In the genomic region with DNA sequence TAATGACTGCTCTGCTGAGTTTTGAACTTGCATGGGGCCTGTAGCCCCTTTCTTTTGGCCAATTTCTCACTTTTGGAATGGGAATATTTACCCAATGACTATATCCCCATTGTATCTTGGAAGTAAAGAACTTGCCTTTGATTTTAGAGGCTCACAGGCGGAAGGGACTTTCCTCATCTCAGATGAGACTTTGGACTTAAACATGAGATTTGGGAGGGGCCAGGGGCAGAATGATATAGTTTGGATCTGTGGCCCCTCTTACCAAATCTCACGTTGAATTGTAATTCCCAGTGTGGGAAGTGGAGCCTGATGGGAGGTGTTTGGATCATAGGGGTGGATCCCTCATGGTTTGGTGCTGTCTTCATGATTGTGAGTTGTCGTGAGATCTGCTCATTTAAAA, we compare ENCODE assay signal across 34 cellular contexts. TPM values are rescaled to one million over a fixed set of nuclear protein-coding genes. Genes with fewer than 3 reads are reported as not detected.
"Had no signal": no experiment of that assay in that cellular context is flagged by ENCODE, and none has a peak within 500 bp of the region (broad histone marks: within the 10 kb centered on the region; RNA-seq: fewer than 3 reads in every experiment).

No MANE protein-coding gene starts in this region.

- H3K9me3 ChIP-seq: adrenal gland had no signal

- H3K4me1 ChIP-seq: adrenal gland, breast epithelium had no signal

- H3K9me3 Mint-ChIP-seq: activated CD4-positive, alpha-beta T cell treated with anti-CD3 and anti-CD28 coated beads, Interleukin-2, amount 10 ng/mL, durations not matched to agents 24 days and 14 days; activated naive CD4-positive, alpha-beta T cell treated with anti-CD3 and anti-CD28 coated beads, Interleukin-2, amount 50 U/mL, for 24 hours had no signal

- H3K27ac Mint-ChIP-seq: activated CD4-positive, alpha-beta memory T cell treated with anti-CD3 and anti-CD28 coated beads for 36 hours; activated CD4-positive, alpha-beta T cell treated with anti-CD3 and anti-CD28 coated beads for 36 hours; activated CD4-positive, alpha-beta T cell treated with anti-CD3 and anti-CD28 coated beads, Interleukin-2, amount 10 ng/mL, durations not matched to agents 24 days and 14 days; activated CD8-positive, alpha-beta memory T cell treated with anti-CD3 and anti-CD28 coated beads, Interleukin-2, amount 10 ng/mL, durations not matched to agents 7 days and 5 days; activated CD8-positive, alpha-beta T cell treated with anti-CD3 and anti-CD28 coated beads, Interleukin-2, amount 10 ng/mL, durations not matched to agents 7 days and 5 days; activated naive CD4-positive, alpha-beta T cell treated with anti-CD3 and anti-CD28 coated beads for 36 hours; activated naive CD4-positive, alpha-beta T cell treated with anti-CD3 and anti-CD28 coated beads, Interleukin-2, amount 50 U/mL, for 24 hours; activated naive CD8-positive, alpha-beta T cell treated with anti-CD3 and anti-CD28 coated beads for 36 hours; activated naive CD8-positive, alpha-beta T cell treated with anti-CD3 and anti-CD28 coated beads, Interleukin-2, amount 50 U/mL, for 24 hours; activated T-helper 1 cell treated with anti-CD3 and anti-CD28 coated beads, Interleukin-12 subunit alpha, Interleukin-12 subunit beta, Interleukin-2, Interleukin-4 antibody, amounts not matched to agents 30 ng/mL and 10 ng/mL and 1 ng/mL, durations not matched to agents 14 hours and 24 hours and 36 hours; activated T-helper 2 cell treated with anti-CD3 and anti-CD28 coated beads, Interferon-gamma antibody, Interleukin-2, Interleukin-4, amounts not matched to agents 10 μg/mL and 5 μg/mL and 100 μg/mL, durations not matched to agents 14 hours and 24 hours and 36 hours; brain; effector memory CD8-positive, alpha-beta T cell had no signal

- DNase-seq: activated CD4-positive, alpha-beta memory T cell treated with anti-CD3 and anti-CD28 coated beads for 36 hours; activated CD4-positive, alpha-beta T cell treated with anti-CD3 and anti-CD28 coated beads for 36 hours; activated CD4-positive, alpha-beta T cell treated with anti-CD3 and anti-CD28 coated beads, Interleukin-2, amount 10 ng/mL, durations not matched to agents 24 days and 14 days; activated CD4-positive, CD25-positive, alpha-beta regulatory T cell; activated CD4-positive, CD25-positive, alpha-beta regulatory T cell treated with anti-CD3 and anti-CD28 coated beads, Interleukin-2, amount 50 U/mL, for 72 hours; activated CD8-positive, alpha-beta memory T cell treated with anti-CD3 and anti-CD28 coated beads, Interleukin-2, amount 10 ng/mL, durations not matched to agents 7 days and 5 days; activated CD8-positive, alpha-beta memory T cell treated with anti-CD3 and anti-CD28 coated beads, Interleukin-2, amount 50 U/mL, for 4 hours; activated CD8-positive, alpha-beta T cell treated with anti-CD3 and anti-CD28 coated beads, Interleukin-2, amount 10 ng/mL, durations not matched to agents 7 days and 5 days; activated effector memory CD4-positive, alpha-beta T cell treated with anti-CD3 and anti-CD28 coated beads, Interleukin-2, amount 50 U/mL, for 16 hours; activated naive CD4-positive, alpha-beta T cell treated with anti-CD3 and anti-CD28 coated beads for 36 hours; activated naive CD8-positive, alpha-beta T cell treated with anti-CD3 and anti-CD28 coated beads for 36 hours; activated naive CD8-positive, alpha-beta T cell treated with anti-CD3 and anti-CD28 coated beads, Interleukin-2, amount 50 U/mL, for 24 hours; activated T-cell treated with anti-CD3 and anti-CD28 coated beads, Interleukin-2, amount 50 U/mL, for 1 hour; activated T-cell treated with anti-CD3 and anti-CD28 coated beads, Interleukin-2, amount 50 U/mL, for 48 hours; amygdala; aorta; cortex of kidney; dermis blood vessel endothelial cell; effector CD4-positive, alpha-beta T cell; effector memory CD8-positive, alpha-beta T cell; foreskin fibroblast; head of caudate nucleus; T-helper 2 cell had no signal

- H3K27ac ChIP-seq: adrenal gland, breast epithelium, epithelial cell of prostate had no signal

- FAIRE-seq: endometrium, endothelial cell of umbilical vein, frontal cortex had no signal

- H3K4me3 Mint-ChIP-seq: activated CD4-positive, alpha-beta memory T cell treated with anti-CD3 and anti-CD28 coated beads for 36 hours; activated CD4-positive, alpha-beta T cell treated with anti-CD3 and anti-CD28 coated beads for 36 hours; activated CD4-positive, alpha-beta T cell treated with anti-CD3 and anti-CD28 coated beads, Interleukin-2, amount 10 ng/mL, durations not matched to agents 24 days and 14 days; activated CD8-positive, alpha-beta memory T cell treated with anti-CD3 and anti-CD28 coated beads, Interleukin-2, amount 10 ng/mL, durations not matched to agents 7 days and 5 days; activated CD8-positive, alpha-beta T cell treated with anti-CD3 and anti-CD28 coated beads, Interleukin-2, amount 10 ng/mL, durations not matched to agents 7 days and 5 days; activated naive CD4-positive, alpha-beta T cell treated with anti-CD3 and anti-CD28 coated beads for 36 hours; activated naive CD4-positive, alpha-beta T cell treated with anti-CD3 and anti-CD28 coated beads, Interleukin-2, amount 50 U/mL, for 24 hours; activated naive CD8-positive, alpha-beta T cell treated with anti-CD3 and anti-CD28 coated beads for 36 hours; activated naive CD8-positive, alpha-beta T cell treated with anti-CD3 and anti-CD28 coated beads, Interleukin-2, amount 50 U/mL, for 24 hours; activated T-helper 1 cell treated with anti-CD3 and anti-CD28 coated beads, Interleukin-12 subunit alpha, Interleukin-12 subunit beta, Interleukin-2, Interleukin-4 antibody, amounts not matched to agents 30 ng/mL and 10 ng/mL and 1 ng/mL, durations not matched to agents 14 hours and 24 hours and 36 hours; brain; central memory CD8-positive, alpha-beta T cell; effector memory CD8-positive, alpha-beta T cell had no signal

- H3K4me1 Mint-ChIP-seq: activated CD4-positive, alpha-beta T cell treated with anti-CD3 and anti-CD28 coated beads for 36 hours; activated CD4-positive, alpha-beta T cell treated with anti-CD3 and anti-CD28 coated beads, Interleukin-2, amount 10 ng/mL, durations not matched to agents 24 days and 14 days; activated CD8-positive, alpha-beta memory T cell treated with anti-CD3 and anti-CD28 coated beads, Interleukin-2, amount 10 ng/mL, durations not matched to agents 7 days and 5 days; activated naive CD4-positive, alpha-beta T cell treated with anti-CD3 and anti-CD28 coated beads, Interleukin-2, amount 50 U/mL, for 24 hours; activated naive CD8-positive, alpha-beta T cell treated with anti-CD3 and anti-CD28 coated beads for 36 hours; activated naive CD8-positive, alpha-beta T cell treated with anti-CD3 and anti-CD28 coated beads, Interleukin-2, amount 50 U/mL, for 24 hours; central memory CD8-positive, alpha-beta T cell had no signal

- H3K27me3 Mint-ChIP-seq: activated CD4-positive, alpha-beta memory T cell treated with anti-CD3 and anti-CD28 coated beads for 36 hours; activated CD4-positive, alpha-beta T cell treated with anti-CD3 and anti-CD28 coated beads for 36 hours; activated naive CD4-positive, alpha-beta T cell treated with anti-CD3 and anti-CD28 coated beads, Interleukin-2, amount 50 U/mL, for 24 hours; activated naive CD8-positive, alpha-beta T cell treated with anti-CD3 and anti-CD28 coated beads for 36 hours; activated naive CD8-positive, alpha-beta T cell treated with anti-CD3 and anti-CD28 coated beads, Interleukin-2, amount 50 U/mL, for 24 hours had no signal

- H3K36me3 Mint-ChIP-seq: activated CD8-positive, alpha-beta memory T cell treated with anti-CD3 and anti-CD28 coated beads, Interleukin-2, amount 10 ng/mL, durations not matched to agents 7 days and 5 days; activated naive CD8-positive, alpha-beta T cell treated with anti-CD3 and anti-CD28 coated beads for 36 hours; brain had no signal

- H3K27me3 ChIP-seq: adrenal gland had no signal

- ATAC-seq: activated CD4-positive, alpha-beta T cell treated with anti-CD3 and anti-CD28 coated beads for 36 hours; activated CD8-positive, alpha-beta memory T cell treated with anti-CD3 and anti-CD28 coated beads, Interleukin-2, amount 10 ng/mL, durations not matched to agents 7 days and 5 days; activated CD8-positive, alpha-beta T cell treated with anti-CD3 and anti-CD28 coated beads, Interleukin-2, amount 10 ng/mL, durations not matched to agents 7 days and 5 days; activated naive CD8-positive, alpha-beta T cell treated with anti-CD3 and anti-CD28 coated beads, Interleukin-2, amount 50 U/mL, for 24 hours; effector memory CD8-positive, alpha-beta T cell had no signal

- H3K4me3 ChIP-seq: adrenal gland, breast epithelium had no signal

- H3K36me3 ChIP-seq: adrenal gland, breast epithelium had no signal

RNA-seq across cellular contexts. Expression of a gene that starts 42.7 kb away (rescaled TPM):
- total RNA-seq: dermis blood vessel endothelial cell, endothelial cell of umbilical vein had no signal
- polyA plus RNA-seq: endothelial cell of umbilical vein had no signal
